ENCODE assay signal across 2 cellular contexts in genomic region chr2:37319754-37320609, GRCh38.
A peak's percentile ranks its signal among the peaks of the same experiment; 100 is the strongest.
TF ChIP-seq lines count a peak whose summit lies in the region.

No MANE protein-coding gene starts in this region.

TF ChIP-seq in HEK293, 187 proteins besides CTCF, POLR2A, EP300 and RAD21:
- TF ChIP-seq ZNF239 (tag by site-specific recombination; IDR thresholded peaks at IDR 0.05) (no peak), ZNF112 (tag by site-specific recombination; IDR thresholded peaks at IDR 0.05) (no peak), ZNF555 (tag by site-specific recombination; conservative IDR thresholded peaks at IDR 0.05) (no peak), ZNF362 (tag by site-specific recombination; IDR thresholded peaks at IDR 0.05) (peak; percentile 67; the same call in 1 of the 2 replicates), YY2 (tag by site-specific recombination; IDR thresholded peaks at IDR 0.05) (no peak), PRDM6 (tag by site-specific recombination; IDR thresholded peaks at IDR 0.05) (peak; percentile 71), TRIM28 (IDR thresholded peaks at IDR 0.05; ENCODE audit: borderline replicate concordance, low read length) (no peak), ZXDB (tag by site-specific recombination; IDR thresholded peaks at IDR 0.05) (no peak), ZNF658 (tag by site-specific recombination; IDR thresholded peaks at IDR 0.05) (no peak), ZNF544 (tag by site-specific recombination; IDR thresholded peaks at IDR 0.05) (no peak), HOXD13 (CRISPR knock-in tag; IDR thresholded peaks at IDR 0.05; ENCODE audit: borderline replicate concordance) (no peak), ZNF510 (tag by site-specific recombination; IDR thresholded peaks at IDR 0.05; ENCODE audit: insufficient replicate concordance) (no peak), ZNF514 (tag by site-specific recombination; IDR thresholded peaks at IDR 0.05) (no peak), INSM2 (tag by site-specific recombination; IDR thresholded peaks at IDR 0.05) (no peak), ZNF664 (tag by site-specific recombination; IDR thresholded peaks at IDR 0.05) (peak; percentile 64; the same call in 1 of the 2 replicates), ZFP69B (tag by site-specific recombination; IDR thresholded peaks at IDR 0.05) (no peak)

TF ChIP-seq in GM12878, 131 proteins besides CTCF, POLR2A, EP300 and RAD21:
- no peak for TF ChIP-seq BCLAF1 (IDR thresholded peaks at IDR 0.05)
- no peak for TF ChIP-seq PML (IDR thresholded peaks at IDR 0.05; ENCODE audit: low read length)
- no peak for TF ChIP-seq ATF7 (IDR thresholded peaks at IDR 0.05; ENCODE audit: low read depth)
- no peak for TF ChIP-seq FOXK2 (IDR thresholded peaks at IDR 0.05)
- TF ChIP-seq SMARCA5 (IDR thresholded peaks at IDR 0.05): no peak
- TF ChIP-seq PRDM15 (CRISPR knock-in tag; IDR thresholded peaks at IDR 0.05): no peak
- no peak for TF ChIP-seq BCL3 (IDR thresholded peaks at IDR 0.05; ENCODE audit: borderline replicate concordance, insufficient read depth, low read depth, low read length, poor library complexity, severe bottlenecking)
- TF ChIP-seq GABPA (IDR thresholded peaks at IDR 0.05; ENCODE audit: low read depth): no peak
- TF ChIP-seq CREB1 (IDR thresholded peaks at IDR 0.05; ENCODE audit: low read depth): no peak
TF ChIP-seq in GM12878: peak in this region for 0.
